ENCODE assay signal across 12 cellular contexts in genomic region chr4:110637408-110638131, GRCh38. TPM values are rescaled to one million over a fixed set of nuclear protein-coding genes. Genes with fewer than 3 reads are reported as not detected.
A peak's percentile ranks its signal among the peaks of the same experiment; 100 is the strongest.
DNase-seq lines count a peak whose midpoint lies in the region; ATAC-seq and TF ChIP-seq lines count a peak whose summit lies in the region.
"Had no signal": no experiment of that assay in that cellular context is flagged by ENCODE, and none has a peak within 500 bp of the region (broad histone marks: within the 10 kb centered on the region; RNA-seq: fewer than 3 reads in every experiment).

No MANE protein-coding gene starts in this region.

- H3K36me3 ChIP-seq in A673 (ENCODE audit: insufficient read depth, low read length, poor library complexity, severe bottlenecking) (no peaks in the 10 kb centered on the region), HCT116 (ENCODE audit: control insufficient read depth in 1 of 2, insufficient read depth in 2 of 2, low read length in 2 of 2) (no peaks in the 10 kb centered on the region), endodermal cell (ENCODE audit: control insufficient read depth, insufficient read depth, low read length) (no peaks in the 10 kb centered on the region), MM.1S (replicated peaks; ENCODE audit: insufficient read depth, low read length) (no peaks in the 10 kb centered on the region)

- no peaks in the 10 kb centered on the region for H3K4me1 ChIP-seq in A673 (ENCODE audit: insufficient read depth, low read length, poor library complexity, severe bottlenecking)
- peaks cover 4 to 16% of the 10 kb centered on the region in 2 experiments; a peak in 3 of 4 replicates for H3K4me1 ChIP-seq in HCT116 (ENCODE audit: control insufficient read depth in 1 of 2, insufficient read depth in 2 of 2, low read length in 2 of 2)
- peaks cover 7% of the 10 kb centered on the region for H3K4me1 ChIP-seq in endodermal cell (ENCODE audit: control insufficient read depth, insufficient read depth, low read length)
- H3K4me1 ChIP-seq in MM.1S (ENCODE audit: low read length), result no peaks in the 10 kb centered on the region

- peak; percentile 43; the same call in 1 of the 2 replicates for TF ChIP-seq CTCF in A673 (conservative IDR thresholded peaks at IDR 0.05; ENCODE audit: low read depth, low read length)
- TF ChIP-seq CTCF in HCT116 (IDR thresholded peaks at IDR 0.05 in 2 of 3, conservative IDR thresholded peaks at IDR 0.05 in 1 of 3; ENCODE audit: borderline replicate concordance in 1 of 3, insufficient read depth in 1 of 3, low read depth in 2 of 3, low read length in 2 of 3), result no peak
- TF ChIP-seq CTCF in endodermal cell (conservative IDR thresholded peaks at IDR 0.05), result peak; percentile 67
- TF ChIP-seq CTCF in nephron (IDR thresholded peaks at IDR 0.05; ENCODE audit: unreplicated experiment in 3 of 3), result peak in 2 of 3 experiments; percentile 16 to 20
- TF ChIP-seq CTCF in MM.1S (IDR thresholded peaks at IDR 0.05; ENCODE audit: low read length), result no peak

- H3K27ac ChIP-seq in A673 (ENCODE audit: low read depth, low read length, poor library complexity, severe bottlenecking) (no peak overlapping the region), HCT116 (ENCODE audit: low read depth, low read length) (no peak overlapping the region), endodermal cell (ENCODE audit: low read depth, low read length) (no peak overlapping the region), MM.1S (ENCODE audit: low read length) (no peak overlapping the region)

- CTCF ChIA-PET in A673 (lab: Charles Lee), result interaction anchor here (1.5 kb wide), 1 partner anchor 993 kb away, joined by 7 read pairs; no protein-coding TSS in a partner anchor
- CTCF ChIA-PET in HCT116 (lab: Charles Lee), result no interaction called here

- H3K9me3 ChIP-seq in A673 (ENCODE audit: low read depth, low read length, poor library complexity, severe bottlenecking) (no peaks in the 10 kb centered on the region), HCT116 (ENCODE audit: control insufficient read depth in 1 of 2, insufficient read depth in 1 of 2, low read depth in 1 of 2, low read length in 2 of 2) (no peaks in the 10 kb centered on the region), endodermal cell (ENCODE audit: control insufficient read depth, low read length) (no peaks in the 10 kb centered on the region), MM.1S (replicated peaks; ENCODE audit: insufficient read depth, low read length) (no peaks in the 10 kb centered on the region)

- H3K4me2 ChIP-seq in HCT116 (ENCODE audit: low read length), result peak overlapping the region; percentile 97
- no peak overlapping the region for H3K4me2 ChIP-seq in MM.1S (ENCODE audit: low read depth, low read length)

- H3K79me2 ChIP-seq in HCT116 (ENCODE audit: insufficient read depth, low read length) (no peaks in the 10 kb centered on the region), MM.1S (ENCODE audit: low read length) (no peaks in the 10 kb centered on the region)

- peak overlapping the region; percentile 57 for H3K4me3 ChIP-seq in A673 (ENCODE audit: low read depth, low read length, poor library complexity, severe bottlenecking)
- peak overlapping the region; percentile 78 to 91 for H3K4me3 ChIP-seq in HCT116 (replicated peaks in 1 of 2; ENCODE audit: low read depth in 1 of 2, low read length in 2 of 2)
- H3K4me3 ChIP-seq in endodermal cell (ENCODE audit: low read length), result peak overlapping the region; percentile 82
- H3K4me3 ChIP-seq in MM.1S (ENCODE audit: low read length), result no peak overlapping the region

- H3K4me1 Mint-ChIP-seq in endodermal cell (peaks cover 55% of the 10 kb centered on the region), nephron (peaks cover 27% of the 10 kb centered on the region)

- H3K4me3 Mint-ChIP-seq in endodermal cell, result peak overlapping the region; percentile 78
- peak overlapping the region; percentile 87 to 90 (median 88) for H3K4me3 Mint-ChIP-seq in nephron

- H3K27ac Mint-ChIP-seq in endodermal cell (peak overlapping the region; percentile 76), nephron (peak overlapping the region; percentile 47 to 90 (median 89))

- RAD21 ChIA-PET in HCT116 (lab: Charles Lee; ENCODE audit: low non-redundant PET in 1 of 2, low total read pairs in 2 of 2, uncharacterized antibody in 2 of 2, unreplicated experiment in 2 of 2), result no interaction called here

- H3K9me2 ChIP-seq in HCT116 (ENCODE audit: insufficient read depth), result no peaks in the 10 kb centered on the region
- H3K9me2 ChIP-seq in MM.1S (replicated peaks; ENCODE audit: insufficient read depth, low read length), result no peaks in the 10 kb centered on the region

- TF ChIP-seq RAD21 in HCT116 (IDR thresholded peaks at IDR 0.05; ENCODE audit: low read depth), result no peak

- H3K36me3 Mint-ChIP-seq in endodermal cell (ENCODE audit: low read depth) (no peaks in the 10 kb centered on the region), nephron (ENCODE audit: low read depth) (peaks cover 5% of the 10 kb centered on the region)

- H3K9me3 Mint-ChIP-seq in endodermal cell (no peaks in the 10 kb centered on the region), nephron (peaks cover 2% of the 10 kb centered on the region)

- TF ChIP-seq POLR2A in HCT116 (IDR thresholded peaks at IDR 0.05; ENCODE audit: borderline replicate concordance, extremely low read depth, insufficient read depth, insufficient read length), result no peak

- POLR2A ChIA-PET in A673 (lab: Charles Lee; ENCODE audit: low non-redundant PET) (no interaction called here), HCT116 (lab: Charles Lee) (no interaction called here)

- intact Hi-C loops in A673 (cut with micrococcal nuclease; ENCODE audit: unreplicated experiment), result loop anchor here (2.0 to 10.0 kb wide), 3 partner anchors 321 to 1395 kb away; no protein-coding TSS in a partner anchor
- intact Hi-C loops in HCT116 (cut with micrococcal nuclease), result loop anchor here (10.0 kb wide), 3 partner anchors 497 to 1297 kb away; no protein-coding TSS in a partner anchor

- BruUV-seq in A673 (replicated peaks; lab: Mats Ljungman, UMichigan), result no TSS peak
- BruUV-seq in HCT116 (replicated peaks; lab: Mats Ljungman, UMichigan), result no TSS peak

- DNase-seq in A673 (ENCODE audit: low spot score), result peak; percentile 34
- no peak for DNase-seq in HCT116 (ENCODE audit: low read depth, low spot score)
- peak; percentile 88 for DNase-seq in endodermal cell
- DNase-seq in MM.1S, result no peak
- DNase-seq in epidermal melanocyte (ENCODE audit: insufficient read length, low spot score), result no peak
- no peak for DNase-seq in NCI-H187 treated with DMSO at 0.1 percent for 48 hours (lab: John Stamatoyannopoulos, UW)
- no peak for DNase-seq in stimulated activated naive CD4-positive, alpha-beta T cell (lab: John Stamatoyannopoulos, UW)
- DNase-seq: MV-4-11; stimulated activated CD4-positive, alpha-beta T cell treated with anti-CD3 and anti-CD28 coated beads, Interleukin-4, amount 100 ng/mL, for 4 hours had no signal

- peak overlapping the region; percentile 73 for H3K9ac ChIP-seq in HCT116 (ENCODE audit: low read length)
- peak overlapping the region; percentile 64 for H3K9ac ChIP-seq in endodermal cell (ENCODE audit: extremely low read depth, low read length, poor library complexity, severe bottlenecking)
- H3K9ac ChIP-seq in MM.1S (ENCODE audit: low read length), result no peak overlapping the region

- peak; percentile 13 for ATAC-seq in HCT116

- peak overlapping the region; percentile 99 for H2AFZ ChIP-seq in HCT116 (ENCODE audit: low read depth, low read length, poor library complexity, severe bottlenecking)
- no peak overlapping the region for H2AFZ ChIP-seq in MM.1S (ENCODE audit: low read length)

- H4K20me1 ChIP-seq in HCT116 (ENCODE audit: insufficient read depth) (no peaks in the 10 kb centered on the region), MM.1S (ENCODE audit: insufficient read depth, low read length) (no peaks in the 10 kb centered on the region)

- no peaks in the 10 kb centered on the region for H3F3A ChIP-seq in MM.1S (ENCODE audit: insufficient read depth, low read length)

- WGBS in endodermal cell (ENCODE audit: insufficient coverage in 1 of 2, insufficient read length in 1 of 2), 2 experiments, result 1 to 2% methylated on average over 22 to 36 of the region's 36 CpGs

- H3K27me3 ChIP-seq in A673 (replicated peaks; ENCODE audit: insufficient read depth, low read depth, low read length, poor library complexity), result peaks cover 14% of the 10 kb centered on the region
- H3K27me3 ChIP-seq in HCT116 (ENCODE audit: insufficient read depth, low read length), result no peaks in the 10 kb centered on the region
- H3K27me3 ChIP-seq in endodermal cell (ENCODE audit: control insufficient read depth, insufficient read depth, low read length, poor library complexity, severe bottlenecking), result peaks cover 88% of the 10 kb centered on the region
- H3K27me3 ChIP-seq in MM.1S (replicated peaks; ENCODE audit: insufficient read depth, low read length), result no peaks in the 10 kb centered on the region

- peaks cover 87% of the 10 kb centered on the region for H3K27me3 Mint-ChIP-seq in endodermal cell (ENCODE audit: insufficient read depth)
- peaks cover 98% of the 10 kb centered on the region for H3K27me3 Mint-ChIP-seq in nephron (ENCODE audit: low read depth)

TF ChIP-seq in HCT116, 20 proteins besides CTCF, POLR2A, EP300 and RAD21 (continues in another document):
- TF ChIP-seq MAX (IDR thresholded peaks at IDR 0.05), result no peak

RNA-seq across cellular contexts. Expression of gene PITX2, which starts 14.7 kb away (rescaled TPM):
- total RNA-seq in A673 (2021), result 0.90 and 2.0 TPM in 2 replicates
- total RNA-seq in HCT116 (2021; ENCODE audit: unreplicated experiment), result 8.3 TPM
- 5.4 and 5.6 TPM in 2 replicates for polyA plus RNA-seq in HCT116 (2012)
- total RNA-seq in endodermal cell, result 10 to 100 TPM; 28.8 to 32.7 TPM
- polyA plus RNA-seq in endodermal cell (2013, experiment 1 of 2), result 27.2 TPM
- polyA plus RNA-seq in endodermal cell (2013, experiment 2 of 2), result 34.7 TPM
- total RNA-seq: cerebellum, lung microvascular endothelial cell had no signal

Comparison
In these comparisons a context has a peak if more than half of its experiments do, and no peak if none do; other contexts are left out.
1. DNase-seq: peak in A673 (single experiment) and endodermal cell (single experiment); none in HCT116 (single experiment), MM.1S (single experiment), epidermal melanocyte (single experiment), NCI-H187 treated with DMSO at 0.1 percent for 48 hours (single experiment) and stimulated activated naive CD4-positive, alpha-beta T cell (0 of 6).
2. CTCF ChIP-seq: peak in A673 (single experiment), endodermal cell (single experiment) and nephron (2 of 3); none in HCT116 (0 of 3) and MM.1S (single experiment).